1 cellular context compared by ENCODE assay signal in genomic region chr19:1725100-1726064, GRCh38.
TF ChIP-seq lines count a peak whose summit lies in the region.

No MANE protein-coding gene starts in this region.

TF ChIP-seq in HepG2, 621 proteins besides CTCF, POLR2A, EP300 and RAD21 (continued from another document and continues in another):
- TF ChIP-seq, protein P1, sequence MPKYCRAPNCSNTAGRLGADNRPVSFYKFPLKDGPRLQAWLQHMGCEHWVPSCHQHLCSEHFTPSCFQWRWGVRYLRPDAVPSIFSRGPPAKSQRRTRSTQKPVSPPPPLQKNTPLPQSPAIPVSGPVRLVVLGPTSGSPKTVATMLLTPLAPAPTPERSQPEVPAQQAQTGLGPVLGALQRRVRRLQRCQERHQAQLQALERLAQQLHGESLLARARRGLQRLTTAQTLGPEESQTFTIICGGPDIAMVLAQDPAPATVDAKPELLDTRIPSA (CRISPR knock-in tag; IDR thresholded peaks at IDR 0.05; ENCODE audit: borderline replicate concordance) = no peak
- TF ChIP-seq MED1 (CRISPR knock-in tag; IDR thresholded peaks at IDR 0.05) (peak; percentile 37; the same call in 1 of the 2 replicates), KDM4B (CRISPR knock-in tag; IDR thresholded peaks at IDR 0.05) (no peak), ZKSCAN5 (CRISPR knock-in tag; IDR thresholded peaks at IDR 0.05) (no peak), ATF2 (CRISPR knock-in tag; IDR thresholded peaks at IDR 0.05) (no peak), ZNF749 (CRISPR knock-in tag; IDR thresholded peaks at IDR 0.05; ENCODE audit: borderline replicate concordance) (no peak), NFE2L2 (IDR thresholded peaks at IDR 0.05; ENCODE audit: low read length) (no peak), SMYD3 (CRISPR knock-in tag; IDR thresholded peaks at IDR 0.05) (no peak), GATAD1 (CRISPR knock-in tag; IDR thresholded peaks at IDR 0.05) (no peak), SRSF4 (IDR thresholded peaks at IDR 0.05; ENCODE audit: low read depth, low read length, poor library complexity, severe bottlenecking) (no peak), MAZ (IDR thresholded peaks at IDR 0.05; ENCODE audit: borderline replicate concordance, low read depth, low read length) (peak; percentile 69; the same call in 1 of the 2 replicates), MAZ (CRISPR knock-in tag; IDR thresholded peaks at IDR 0.05; ENCODE audit: low read depth) (peak; percentile 75), TEAD3 (CRISPR knock-in tag; optimal IDR thresholded peaks at IDR 0.05; ENCODE audit: borderline replicate concordance) (no peak), KAT2B (IDR thresholded peaks at IDR 0.05; ENCODE audit: borderline replicate concordance, low read depth, low read length) (peak; percentile 95), RBM22 (optimal IDR thresholded peaks at IDR 0.05; ENCODE audit: low read length) (no peak), REPIN1 (CRISPR knock-in tag; IDR thresholded peaks at IDR 0.05; ENCODE audit: borderline replicate concordance, low read depth) (peak; percentile 95), ZNF501 (CRISPR knock-in tag; IDR thresholded peaks at IDR 0.05) (no peak), SIN3B (IDR thresholded peaks at IDR 0.05; ENCODE audit: low read length) (no peak), CERS6 (CRISPR knock-in tag; IDR thresholded peaks at IDR 0.05) (no peak), RNF2 (conservative IDR thresholded peaks at IDR 0.05; ENCODE audit: low read depth) (0 out of 2 replicates have a peak, but pooled peaks have one; percentile 31), RAD51 (IDR thresholded peaks at IDR 0.05; ENCODE audit: borderline replicate concordance) (no peak), ARNT2 (CRISPR knock-in tag; IDR thresholded peaks at IDR 0.05; ENCODE audit: low read depth) (0 out of 2 replicates have a peak, but pooled peaks have one; percentile 26), SATB2 (CRISPR knock-in tag; IDR thresholded peaks at IDR 0.05) (no peak), ATF7-NPFF (CRISPR knock-in tag; IDR thresholded peaks at IDR 0.05; ENCODE audit: low read depth) (0 out of 2 replicates have a peak, but pooled peaks have one; percentile 21), YEATS4 (CRISPR knock-in tag; IDR thresholded peaks at IDR 0.05; ENCODE audit: borderline replicate concordance) (0 out of 2 replicates have a peak, but pooled peaks have one; percentile 26), SAP130 (CRISPR knock-in tag; IDR thresholded peaks at IDR 0.05; ENCODE audit: low read depth) (peak; percentile 42; the same call in 1 of the 2 replicates), ZNF333 (CRISPR knock-in tag; IDR thresholded peaks at IDR 0.05; ENCODE audit: borderline replicate concordance) (no peak), MIER3 (CRISPR knock-in tag; IDR thresholded peaks at IDR 0.05; ENCODE audit: borderline replicate concordance) (no peak), ZNF672 (CRISPR knock-in tag; IDR thresholded peaks at IDR 0.05) (no peak), RERE (CRISPR knock-in tag; IDR thresholded peaks at IDR 0.05; ENCODE audit: low read depth) (no peak), RFX1 (IDR thresholded peaks at IDR 0.05) (peak; percentile 44; the same call in 1 of the 2 replicates), ZNF580 (CRISPR knock-in tag; IDR thresholded peaks at IDR 0.05; ENCODE audit: borderline replicate concordance, low read depth) (no peak), RARG (CRISPR knock-in tag; IDR thresholded peaks at IDR 0.05; ENCODE audit: low read depth) (no peak), ZNF724P (CRISPR knock-in tag; IDR thresholded peaks at IDR 0.05; ENCODE audit: borderline replicate concordance) (0 out of 2 replicates have a peak, but pooled peaks have one; percentile 3), IRX3 (CRISPR knock-in tag; IDR thresholded peaks at IDR 0.05; ENCODE audit: borderline replicate concordance, low read depth) (no peak), ZC3H4 (CRISPR knock-in tag; IDR thresholded peaks at IDR 0.05; ENCODE audit: borderline replicate concordance) (no peak), ZNF883 (CRISPR knock-in tag; IDR thresholded peaks at IDR 0.05; ENCODE audit: not compliant biosample characterization) (peak; percentile 53), ZNF263 (CRISPR knock-in tag; IDR thresholded peaks at IDR 0.05) (peak; percentile 67), ZNF543 (CRISPR knock-in tag; IDR thresholded peaks at IDR 0.05) (no peak)
- TF ChIP-seq, protein P2, sequence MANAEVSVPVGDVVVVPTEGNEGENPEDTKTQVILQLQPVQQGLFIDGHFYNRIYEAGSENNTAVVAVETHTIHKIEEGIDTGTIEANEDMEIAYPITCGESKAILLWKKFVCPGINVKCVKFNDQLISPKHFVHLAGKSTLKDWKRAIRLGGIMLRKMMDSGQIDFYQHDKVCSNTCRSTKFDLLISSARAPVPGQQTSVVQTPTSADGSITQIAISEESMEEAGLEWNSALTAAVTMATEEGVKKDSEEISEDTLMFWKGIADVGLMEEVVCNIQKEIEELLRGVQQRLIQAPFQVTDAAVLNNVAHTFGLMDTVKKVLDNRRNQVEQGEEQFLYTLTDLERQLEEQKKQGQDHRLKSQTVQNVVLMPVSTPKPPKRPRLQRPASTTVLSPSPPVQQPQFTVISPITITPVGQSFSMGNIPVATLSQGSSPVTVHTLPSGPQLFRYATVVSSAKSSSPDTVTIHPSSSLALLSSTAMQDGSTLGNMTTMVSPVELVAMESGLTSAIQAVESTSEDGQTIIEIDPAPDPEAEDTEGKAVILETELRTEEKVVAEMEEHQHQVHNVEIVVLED (CRISPR knock-in tag; IDR thresholded peaks at IDR 0.05; ENCODE audit: borderline replicate concordance) = no peak
- TF ChIP-seq, protein P3, sequence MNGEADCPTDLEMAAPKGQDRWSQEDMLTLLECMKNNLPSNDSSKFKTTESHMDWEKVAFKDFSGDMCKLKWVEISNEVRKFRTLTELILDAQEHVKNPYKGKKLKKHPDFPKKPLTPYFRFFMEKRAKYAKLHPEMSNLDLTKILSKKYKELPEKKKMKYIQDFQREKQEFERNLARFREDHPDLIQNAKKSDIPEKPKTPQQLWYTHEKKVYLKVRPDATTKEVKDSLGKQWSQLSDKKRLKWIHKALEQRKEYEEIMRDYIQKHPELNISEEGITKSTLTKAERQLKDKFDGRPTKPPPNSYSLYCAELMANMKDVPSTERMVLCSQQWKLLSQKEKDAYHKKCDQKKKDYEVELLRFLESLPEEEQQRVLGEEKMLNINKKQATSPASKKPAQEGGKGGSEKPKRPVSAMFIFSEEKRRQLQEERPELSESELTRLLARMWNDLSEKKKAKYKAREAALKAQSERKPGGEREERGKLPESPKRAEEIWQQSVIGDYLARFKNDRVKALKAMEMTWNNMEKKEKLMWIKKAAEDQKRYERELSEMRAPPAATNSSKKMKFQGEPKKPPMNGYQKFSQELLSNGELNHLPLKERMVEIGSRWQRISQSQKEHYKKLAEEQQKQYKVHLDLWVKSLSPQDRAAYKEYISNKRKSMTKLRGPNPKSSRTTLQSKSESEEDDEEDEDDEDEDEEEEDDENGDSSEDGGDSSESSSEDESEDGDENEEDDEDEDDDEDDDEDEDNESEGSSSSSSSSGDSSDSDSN (CRISPR knock-in tag; IDR thresholded peaks at IDR 0.05) = peak; percentile 26; the same call in 1 of the 2 replicates
- TF ChIP-seq, protein P4, sequence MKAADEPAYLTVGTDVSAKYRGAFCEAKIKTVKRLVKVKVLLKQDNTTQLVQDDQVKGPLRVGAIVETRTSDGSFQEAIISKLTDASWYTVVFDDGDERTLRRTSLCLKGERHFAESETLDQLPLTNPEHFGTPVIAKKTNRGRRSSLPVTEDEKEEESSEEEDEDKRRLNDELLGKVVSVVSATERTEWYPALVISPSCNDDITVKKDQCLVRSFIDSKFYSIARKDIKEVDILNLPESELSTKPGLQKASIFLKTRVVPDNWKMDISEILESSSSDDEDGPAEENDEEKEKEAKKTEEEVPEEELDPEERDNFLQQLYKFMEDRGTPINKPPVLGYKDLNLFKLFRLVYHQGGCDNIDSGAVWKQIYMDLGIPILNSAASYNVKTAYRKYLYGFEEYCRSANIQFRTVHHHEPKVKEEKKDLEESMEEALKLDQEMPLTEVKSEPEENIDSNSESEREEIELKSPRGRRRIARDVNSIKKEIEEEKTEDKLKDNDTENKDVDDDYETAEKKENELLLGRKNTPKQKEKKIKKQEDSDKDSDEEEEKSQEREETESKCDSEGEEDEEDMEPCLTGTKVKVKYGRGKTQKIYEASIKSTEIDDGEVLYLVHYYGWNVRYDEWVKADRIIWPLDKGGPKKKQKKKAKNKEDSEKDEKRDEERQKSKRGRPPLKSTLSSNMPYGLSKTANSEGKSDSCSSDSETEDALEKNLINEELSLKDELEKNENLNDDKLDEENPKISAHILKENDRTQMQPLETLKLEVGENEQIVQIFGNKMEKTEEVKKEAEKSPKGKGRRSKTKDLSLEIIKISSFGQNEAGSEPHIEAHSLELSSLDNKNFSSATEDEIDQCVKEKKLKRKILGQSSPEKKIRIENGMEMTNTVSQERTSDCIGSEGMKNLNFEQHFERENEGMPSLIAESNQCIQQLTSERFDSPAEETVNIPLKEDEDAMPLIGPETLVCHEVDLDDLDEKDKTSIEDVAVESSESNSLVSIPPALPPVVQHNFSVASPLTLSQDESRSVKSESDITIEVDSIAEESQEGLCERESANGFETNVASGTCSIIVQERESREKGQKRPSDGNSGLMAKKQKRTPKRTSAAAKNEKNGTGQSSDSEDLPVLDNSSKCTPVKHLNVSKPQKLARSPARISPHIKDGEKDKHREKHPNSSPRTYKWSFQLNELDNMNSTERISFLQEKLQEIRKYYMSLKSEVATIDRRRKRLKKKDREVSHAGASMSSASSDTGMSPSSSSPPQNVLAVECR (CRISPR knock-in tag; IDR thresholded peaks at IDR 0.05; ENCODE audit: borderline replicate concordance) = peak; percentile 52; the same call in 1 of the 2 replicates
- TF ChIP-seq, protein P5, sequence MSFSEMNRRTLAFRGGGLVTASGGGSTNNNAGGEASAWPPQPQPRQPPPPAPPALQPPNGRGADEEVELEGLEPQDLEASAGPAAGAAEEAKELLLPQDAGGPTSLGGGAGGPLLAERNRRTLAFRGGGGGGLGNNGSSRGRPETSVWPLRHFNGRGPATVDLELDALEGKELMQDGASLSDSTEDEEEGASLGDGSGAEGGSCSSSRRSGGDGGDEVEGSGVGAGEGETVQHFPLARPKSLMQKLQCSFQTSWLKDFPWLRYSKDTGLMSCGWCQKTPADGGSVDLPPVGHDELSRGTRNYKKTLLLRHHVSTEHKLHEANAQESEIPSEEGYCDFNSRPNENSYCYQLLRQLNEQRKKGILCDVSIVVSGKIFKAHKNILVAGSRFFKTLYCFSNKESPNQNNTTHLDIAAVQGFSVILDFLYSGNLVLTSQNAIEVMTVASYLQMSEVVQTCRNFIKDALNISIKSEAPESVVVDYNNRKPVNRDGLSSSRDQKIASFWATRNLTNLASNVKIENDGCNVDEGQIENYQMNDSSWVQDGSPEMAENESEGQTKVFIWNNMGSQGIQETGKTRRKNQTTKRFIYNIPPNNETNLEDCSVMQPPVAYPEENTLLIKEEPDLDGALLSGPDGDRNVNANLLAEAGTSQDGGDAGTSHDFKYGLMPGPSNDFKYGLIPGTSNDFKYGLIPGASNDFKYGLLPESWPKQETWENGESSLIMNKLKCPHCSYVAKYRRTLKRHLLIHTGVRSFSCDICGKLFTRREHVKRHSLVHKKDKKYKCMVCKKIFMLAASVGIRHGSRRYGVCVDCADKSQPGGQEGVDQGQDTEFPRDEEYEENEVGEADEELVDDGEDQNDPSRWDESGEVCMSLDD (CRISPR knock-in tag; IDR thresholded peaks at IDR 0.05; ENCODE audit: borderline replicate concordance) = no peak
